ENCODE assay signal across 30 cellular contexts in the genomic region with DNA sequence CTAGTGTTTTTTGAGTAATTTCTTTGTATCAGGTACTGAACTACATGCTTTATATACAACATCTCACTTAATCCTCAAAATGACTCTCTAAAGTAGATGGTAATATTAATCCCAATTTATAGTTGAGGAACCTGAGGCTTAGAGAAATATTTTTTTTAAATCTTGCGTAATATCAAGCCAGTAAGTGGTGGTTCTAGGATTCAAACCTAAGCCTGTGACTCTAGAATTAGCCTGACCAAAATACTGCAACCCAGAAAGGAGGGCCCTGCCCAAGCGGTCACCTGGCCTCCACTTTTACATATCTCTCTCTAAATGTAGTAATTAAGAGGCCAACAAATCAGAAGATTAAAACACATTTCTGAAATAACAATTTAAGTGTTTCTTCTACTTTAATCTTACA.
"Had no signal": no experiment of that assay in that cellular context is flagged by ENCODE, and none has a peak within 500 bp of the region (broad histone marks: within the 10 kb centered on the region; RNA-seq: fewer than 3 reads in every experiment).

No MANE protein-coding gene starts in this region.

- H3K27ac ChIP-seq: adrenal gland, body of pancreas, esophagus muscularis mucosa, foreskin keratinocyte, gastrocnemius medialis had no signal

- H3K27me3 ChIP-seq: adrenal gland, body of pancreas, esophagus muscularis mucosa, foreskin keratinocyte, gastrocnemius medialis had no signal

- FAIRE-seq: colon had no signal

- H3K9me3 ChIP-seq: adrenal gland, body of pancreas, esophagus muscularis mucosa, gastrocnemius medialis had no signal

- H3K4me1 ChIP-seq: adrenal gland, body of pancreas, esophagus muscularis mucosa, foreskin keratinocyte, gastrocnemius medialis had no signal

- H3K4me3 ChIP-seq: adrenal gland, body of pancreas, esophagus muscularis mucosa, gastrocnemius medialis had no signal

- DNase-seq: activated CD4-positive, alpha-beta memory T cell treated with anti-CD3 and anti-CD28 coated beads for 36 hours; activated CD4-positive, alpha-beta T cell treated with anti-CD3 and anti-CD28 coated beads for 36 hours; activated CD4-positive, alpha-beta T cell treated with anti-CD3 and anti-CD28 coated beads, Interleukin-2, amount 10 ng/mL, durations not matched to agents 24 days and 14 days; activated CD4-positive, CD25-positive, alpha-beta regulatory T cell; activated CD4-positive, CD25-positive, alpha-beta regulatory T cell treated with anti-CD3 and anti-CD28 coated beads, Interleukin-2, amount 50 U/mL, for 72 hours; activated CD8-positive, alpha-beta memory T cell treated with anti-CD3 and anti-CD28 coated beads, Interleukin-2, amount 10 ng/mL, durations not matched to agents 7 days and 5 days; activated CD8-positive, alpha-beta memory T cell treated with anti-CD3 and anti-CD28 coated beads, Interleukin-2, amount 50 U/mL, for 4 hours; activated CD8-positive, alpha-beta T cell treated with anti-CD3 and anti-CD28 coated beads, Interleukin-2, amount 10 ng/mL, durations not matched to agents 7 days and 5 days; activated effector memory CD4-positive, alpha-beta T cell treated with anti-CD3 and anti-CD28 coated beads, Interleukin-2, amount 50 U/mL, for 16 hours; activated naive CD4-positive, alpha-beta T cell treated with anti-CD3 and anti-CD28 coated beads for 36 hours; activated naive CD8-positive, alpha-beta T cell treated with anti-CD3 and anti-CD28 coated beads for 36 hours; activated naive CD8-positive, alpha-beta T cell treated with anti-CD3 and anti-CD28 coated beads, Interleukin-2, amount 50 U/mL, for 24 hours; activated T-cell treated with anti-CD3 and anti-CD28 coated beads, Interleukin-2, amount 50 U/mL, for 1 hour; activated T-cell treated with anti-CD3 and anti-CD28 coated beads, Interleukin-2, amount 50 U/mL, for 48 hours; adrenal gland; amygdala; aorta; body of pancreas; caudate nucleus; cortex of kidney; dermis blood vessel endothelial cell; effector CD4-positive, alpha-beta T cell; effector memory CD8-positive, alpha-beta T cell; erythroblast; foreskin keratinocyte; gastrocnemius medialis; glutamatergic neuron; T-helper 2 cell had no signal

- ATAC-seq: activated CD4-positive, alpha-beta T cell treated with anti-CD3 and anti-CD28 coated beads for 36 hours; activated CD8-positive, alpha-beta memory T cell treated with anti-CD3 and anti-CD28 coated beads, Interleukin-2, amount 10 ng/mL, durations not matched to agents 7 days and 5 days; activated CD8-positive, alpha-beta T cell treated with anti-CD3 and anti-CD28 coated beads, Interleukin-2, amount 10 ng/mL, durations not matched to agents 7 days and 5 days; activated naive CD8-positive, alpha-beta T cell treated with anti-CD3 and anti-CD28 coated beads, Interleukin-2, amount 50 U/mL, for 24 hours; body of pancreas; effector memory CD8-positive, alpha-beta T cell; gastrocnemius medialis had no signal
